16 cellular contexts compared by ENCODE assay signal in genomic region chr14:76053576-76054369, GRCh38.
DNase-seq lines count a peak whose midpoint lies in the region; ATAC-seq, FAIRE-seq and TF ChIP-seq lines count a peak whose summit lies in the region.
"Had no signal": no experiment of that assay in that cellular context is flagged by ENCODE, and none has a peak within 500 bp of the region (broad histone marks: within the 10 kb centered on the region; RNA-seq: fewer than 3 reads in every experiment).

No MANE protein-coding gene starts in this region.

- intact Hi-C loops in GM12878 (cut with micrococcal nuclease; ENCODE audit: unreplicated experiment), result loop anchor here (5.0 kb wide), 1 partner anchor 104 kb away; no protein-coding TSS in a partner anchor
- intact Hi-C loops in activated T-helper 2 cell treated with anti-CD3 and anti-CD28 coated beads, Interferon-gamma antibody, Interleukin-2, Interleukin-4, amounts not matched to agents 10 μg/mL and 5 μg/mL and 100 μg/mL, durations not matched to agents 14 hours and 24 hours and 36 hours (cut with micrococcal nuclease), result no loop called here

- no peak overlapping the region for H3K4ac ChIP-seq in trophoblast cell (ENCODE audit: low read depth, low read length)

- no peak overlapping the region for H3K18ac ChIP-seq in trophoblast cell (ENCODE audit: low read length)

- DNase-seq in GM12891 (ENCODE audit: insufficient read length, low spot score) (no peak), GM12878 (ENCODE audit: low read depth, low spot score) (no peak), fibroblast of villous mesenchyme (ENCODE audit: low read depth) (peak; percentile 13), trophoblast cell (peak; percentile 31 to 65), activated T-cell treated with anti-CD3 and anti-CD28 coated beads for 4 hours (no peak), globus pallidus (ENCODE audit: low spot score) (no peak), RPMI8226 (no peak)
- DNase-seq in activated T-helper 2 cell treated with anti-CD3 and anti-CD28 coated beads, Interferon-gamma antibody, Interleukin-2, Interleukin-4, amounts not matched to agents 10 μg/mL and 5 μg/mL and 100 μg/mL, durations not matched to agents 14 hours and 24 hours and 36 hours (ENCODE audit: low spot score), result no peak
- DNase-seq: C1 segment of cervical spinal cord; CD4-positive, alpha-beta memory T cell; COR-L47; DND-41; GDM1 had no signal

- no peaks in the 10 kb centered on the region for H3K36me3 ChIP-seq in GM12878 (ENCODE audit: control insufficient read depth in 2 of 2, insufficient read depth in 2 of 2, low read length in 1 of 2)
- no peaks in the 10 kb centered on the region for H3K36me3 ChIP-seq in trophoblast cell (ENCODE audit: control insufficient read depth in 1 of 2, insufficient read depth in 2 of 2, low read length in 2 of 2)

- H3K27me3 ChIP-seq in GM12878 (replicated peaks in 1 of 2; ENCODE audit: control insufficient read depth in 2 of 2, insufficient read depth in 2 of 2, low read length in 1 of 2), result no peaks in the 10 kb centered on the region
- H3K27me3 ChIP-seq in trophoblast cell (ENCODE audit: insufficient read depth, low read length), result no peaks in the 10 kb centered on the region

- no peak overlapping the region for H2BK120ac ChIP-seq in trophoblast cell (ENCODE audit: insufficient read depth, low read length, poor library complexity)

- WGBS in GM12878 (ENCODE audit: insufficient coverage, insufficient replicate concordance, low lambda C conversion rate, missing lambda C conversion rate), result 73% methylated on average over 15 of the region's 15 CpGs
- no CpG with 5 or more reads among the region's 15 CpGs for WGBS in trophoblast cell (ENCODE audit: extremely low coverage, insufficient coverage, insufficient read length)

- TF ChIP-seq RAD21 in GM12878 (IDR thresholded peaks at IDR 0.05; ENCODE audit: insufficient read depth, low read depth, low read length), result no peak

- RAD21 ChIA-PET in GM12878 (lab: Charles Lee; ENCODE audit: unreplicated experiment), result interaction anchor here (1.9 to 6.1 kb wide), 3 partner anchors 298 to 335 kb away, joined by 4 to 81 read pairs (median 24); no protein-coding TSS in a partner anchor

- TF ChIP-seq EP300 in GM12878 (IDR thresholded peaks at IDR 0.05; ENCODE audit: borderline replicate concordance in 1 of 2, control insufficient read depth in 1 of 2, low read depth in 2 of 2, low read length in 2 of 2), result no peak

- H3K9me3 Mint-ChIP-seq in activated T-helper 2 cell treated with anti-CD3 and anti-CD28 coated beads, Interferon-gamma antibody, Interleukin-2, Interleukin-4, amounts not matched to agents 10 μg/mL and 5 μg/mL and 100 μg/mL, durations not matched to agents 14 hours and 24 hours and 36 hours, result no peaks in the 10 kb centered on the region
- H3K9me3 Mint-ChIP-seq: CD4-positive, alpha-beta memory T cell had no signal

- no peak overlapping the region for H3K27ac ChIP-seq in GM12878 (ENCODE audit: control insufficient read depth, insufficient read depth)
- H3K27ac ChIP-seq in trophoblast cell (ENCODE audit: low read depth, low read length), result no peak overlapping the region

- H3K4me3 ChIP-seq in GM12878, result no peak overlapping the region
- H3K4me3 ChIP-seq in fibroblast of villous mesenchyme (ENCODE audit: low read depth, low read length), result no peak overlapping the region
- no peak overlapping the region for H3K4me3 ChIP-seq in trophoblast cell (ENCODE audit: low read depth, low read length)

- no peak overlapping the region for H4K8ac ChIP-seq in trophoblast cell (ENCODE audit: low read depth, low read length)

- TF ChIP-seq POLR2A in GM12891 (IDR thresholded peaks at IDR 0.05; ENCODE audit: low read depth, low read length) (no peak), GM12878 (IDR thresholded peaks at IDR 0.05; ENCODE audit: low read depth, low read length) (no peak)

- no peak overlapping the region for H2BK5ac ChIP-seq in trophoblast cell (ENCODE audit: low read depth, low read length, poor library complexity)

- no peak overlapping the region for H4K91ac ChIP-seq in trophoblast cell (ENCODE audit: low read depth, low read length)

- no TSS peak for BruUV-seq in GM12878 (replicated peaks; lab: Mats Ljungman, UMichigan)

- H3K36me3 Mint-ChIP-seq in activated T-helper 2 cell treated with anti-CD3 and anti-CD28 coated beads, Interferon-gamma antibody, Interleukin-2, Interleukin-4, amounts not matched to agents 10 μg/mL and 5 μg/mL and 100 μg/mL, durations not matched to agents 14 hours and 24 hours and 36 hours (ENCODE audit: low read depth), result no peaks in the 10 kb centered on the region

- FAIRE-seq in GM12891 (lab: Jason Lieb, UNC), result peak; percentile 5
- peak; percentile 69 for FAIRE-seq in GM12878 (lab: Jason Lieb, UNC)
- FAIRE-seq: D721Med, H54 had no signal

- H3K27me3 Mint-ChIP-seq in activated T-helper 2 cell treated with anti-CD3 and anti-CD28 coated beads, Interferon-gamma antibody, Interleukin-2, Interleukin-4, amounts not matched to agents 10 μg/mL and 5 μg/mL and 100 μg/mL, durations not matched to agents 14 hours and 24 hours and 36 hours (ENCODE audit: low read depth), result no peaks in the 10 kb centered on the region
- H3K27me3 Mint-ChIP-seq: B cell; CD4-positive, alpha-beta memory T cell had no signal

- no peaks in the 10 kb centered on the region for H3K79me1 ChIP-seq in trophoblast cell (ENCODE audit: low read length)

- TF ChIP-seq CTCF in GM12878 (IDR thresholded peaks at IDR 0.05 in 2 of 3, conservative IDR thresholded peaks at IDR 0.05 in 1 of 3; ENCODE audit: control insufficient read depth in 2 of 3, extremely low read depth in 1 of 3, insufficient read depth in 1 of 3, low read depth in 3 of 3, low read length in 3 of 3) (no peak), fibroblast of villous mesenchyme (IDR thresholded peaks at IDR 0.05; ENCODE audit: insufficient read depth, low read depth, low read length) (no peak)

- H3K79me2 ChIP-seq in GM12878 (ENCODE audit: control insufficient read depth, insufficient read depth, low read length), result no peaks in the 10 kb centered on the region
- no peaks in the 10 kb centered on the region for H3K79me2 ChIP-seq in trophoblast cell (ENCODE audit: control insufficient read depth, insufficient read depth, low read length, poor library complexity)

- H3K9me3 ChIP-seq in GM12878 (replicated peaks; ENCODE audit: control insufficient read depth, insufficient read depth, low read length) (no peaks in the 10 kb centered on the region), trophoblast cell (ENCODE audit: insufficient read depth, low read depth, low read length) (no peaks in the 10 kb centered on the region)

- no peak overlapping the region for H2BK12ac ChIP-seq in trophoblast cell (ENCODE audit: low read length)

- POLR2A ChIA-PET in GM12878 (lab: Charles Lee), result no interaction called here

- CTCF ChIA-PET in GM12878 (lab: Yijun Ruan, JAX), result interaction anchor here (1.0 to 8.1 kb wide), 7 partner anchors 8 to 594 kb away, joined by 3 to 165 read pairs (median 7); no protein-coding TSS in a partner anchor

- no peak overlapping the region for H3K9ac ChIP-seq in GM12878 (ENCODE audit: control insufficient read depth, insufficient read depth, low read length)
- H3K9ac ChIP-seq in trophoblast cell (ENCODE audit: low read length), result no peak overlapping the region

- H4K20me1 ChIP-seq in GM12878 (ENCODE audit: control insufficient read depth, insufficient read depth), result peaks cover 4% of the 10 kb centered on the region

- H3K23ac ChIP-seq in trophoblast cell (ENCODE audit: low read length), result no peak overlapping the region

- no peak overlapping the region for H3K4me3 Mint-ChIP-seq in activated T-helper 2 cell treated with anti-CD3 and anti-CD28 coated beads, Interferon-gamma antibody, Interleukin-2, Interleukin-4, amounts not matched to agents 10 μg/mL and 5 μg/mL and 100 μg/mL, durations not matched to agents 14 hours and 24 hours and 36 hours (ENCODE audit: low read depth)
- H3K4me3 Mint-ChIP-seq: B cell; CD4-positive, alpha-beta memory T cell had no signal

- H3K4me1 ChIP-seq in GM12878 (ENCODE audit: control insufficient read depth, insufficient read depth, low read length) (no peaks in the 10 kb centered on the region; the same call in 1 of the 2 replicates), trophoblast cell (ENCODE audit: control insufficient read depth in 1 of 2, insufficient read depth in 2 of 2, low read length in 2 of 2) (no peaks in the 10 kb centered on the region)

- H3K4me2 ChIP-seq in GM12878 (ENCODE audit: control insufficient read depth, insufficient read depth), result no peak overlapping the region
- H3K4me2 ChIP-seq in trophoblast cell (ENCODE audit: low read length), result no peak overlapping the region

- in situ Hi-C loops in GM12878 (cut with MboI), result loop anchor here (5.0 to 10.0 kb wide), 3 partner anchors 301 to 594 kb away; no protein-coding TSS in a partner anchor

- no peak overlapping the region for H2AK5ac ChIP-seq in trophoblast cell (ENCODE audit: low read length)

- no peak overlapping the region for H3K14ac ChIP-seq in trophoblast cell (ENCODE audit: low read length)

- no peak for ATAC-seq in GM12878

- SMC1A ChIA-PET in GM12878 (lab: Charles Lee; ENCODE audit: uncharacterized antibody, unreplicated experiment), result interaction anchor here (0.9 to 6.2 kb wide), 9 partner anchors 128 to 592 kb away, joined by 3 to 78 read pairs (median 3); no protein-coding TSS in a partner anchor

- no peak overlapping the region for H3K27ac Mint-ChIP-seq in activated T-helper 2 cell treated with anti-CD3 and anti-CD28 coated beads, Interferon-gamma antibody, Interleukin-2, Interleukin-4, amounts not matched to agents 10 μg/mL and 5 μg/mL and 100 μg/mL, durations not matched to agents 14 hours and 24 hours and 36 hours
- H3K27ac Mint-ChIP-seq: B cell had no signal

- H3K4me1 Mint-ChIP-seq in activated T-helper 2 cell treated with anti-CD3 and anti-CD28 coated beads, Interferon-gamma antibody, Interleukin-2, Interleukin-4, amounts not matched to agents 10 μg/mL and 5 μg/mL and 100 μg/mL, durations not matched to agents 14 hours and 24 hours and 36 hours (ENCODE audit: low read depth), result no peaks in the 10 kb centered on the region
- H3K4me1 Mint-ChIP-seq: B cell; CD4-positive, alpha-beta memory T cell had no signal

- no peak overlapping the region for H4K12ac ChIP-seq in trophoblast cell (ENCODE audit: low read depth, low read length)

- H2AFZ ChIP-seq in GM12878 (ENCODE audit: control insufficient read depth, low read depth, low read length) (no peak overlapping the region), trophoblast cell (ENCODE audit: insufficient read depth, low read length, poor library complexity) (no peak overlapping the region)

TF ChIP-seq in GM12891, 5 proteins besides CTCF, POLR2A, EP300 and RAD21 (continues in another document):
- TF ChIP-seq SPI1 (IDR thresholded peaks at IDR 0.05; ENCODE audit: low read depth, low read length), result no peak
- no peak for TF ChIP-seq PAX5 (IDR thresholded peaks at IDR 0.05; ENCODE audit: insufficient read depth, low read length, severe bottlenecking)
- no peak for TF ChIP-seq POLR2AphosphoS5 (IDR thresholded peaks at IDR 0.05; ENCODE audit: low read depth, low read length)
- TF ChIP-seq POU2F2 (IDR thresholded peaks at IDR 0.05; ENCODE audit: low read depth, low read length), result no peak

Comparison
In these comparisons a context has a peak if more than half of its experiments do, and no peak if none do; other contexts are left out.
1. DNase-seq: peak in fibroblast of villous mesenchyme (single experiment) and trophoblast cell (2 of 2); none in GM12891 (single experiment), GM12878 (single experiment), activated T-cell treated with anti-CD3 and anti-CD28 coated beads for 4 hours (single experiment), globus pallidus (single experiment), activated T-helper 2 cell treated with anti-CD3 and anti-CD28 coated beads, Interferon-gamma antibody, Interleukin-2, Interleukin-4, amounts not matched to agents 10 μg/mL and 5 μg/mL and 100 μg/mL, durations not matched to agents 14 hours and 24 hours and 36 hours (single experiment) and RPMI8226 (single experiment).